7 cellular contexts compared by ENCODE assay signal in the genomic region with DNA sequence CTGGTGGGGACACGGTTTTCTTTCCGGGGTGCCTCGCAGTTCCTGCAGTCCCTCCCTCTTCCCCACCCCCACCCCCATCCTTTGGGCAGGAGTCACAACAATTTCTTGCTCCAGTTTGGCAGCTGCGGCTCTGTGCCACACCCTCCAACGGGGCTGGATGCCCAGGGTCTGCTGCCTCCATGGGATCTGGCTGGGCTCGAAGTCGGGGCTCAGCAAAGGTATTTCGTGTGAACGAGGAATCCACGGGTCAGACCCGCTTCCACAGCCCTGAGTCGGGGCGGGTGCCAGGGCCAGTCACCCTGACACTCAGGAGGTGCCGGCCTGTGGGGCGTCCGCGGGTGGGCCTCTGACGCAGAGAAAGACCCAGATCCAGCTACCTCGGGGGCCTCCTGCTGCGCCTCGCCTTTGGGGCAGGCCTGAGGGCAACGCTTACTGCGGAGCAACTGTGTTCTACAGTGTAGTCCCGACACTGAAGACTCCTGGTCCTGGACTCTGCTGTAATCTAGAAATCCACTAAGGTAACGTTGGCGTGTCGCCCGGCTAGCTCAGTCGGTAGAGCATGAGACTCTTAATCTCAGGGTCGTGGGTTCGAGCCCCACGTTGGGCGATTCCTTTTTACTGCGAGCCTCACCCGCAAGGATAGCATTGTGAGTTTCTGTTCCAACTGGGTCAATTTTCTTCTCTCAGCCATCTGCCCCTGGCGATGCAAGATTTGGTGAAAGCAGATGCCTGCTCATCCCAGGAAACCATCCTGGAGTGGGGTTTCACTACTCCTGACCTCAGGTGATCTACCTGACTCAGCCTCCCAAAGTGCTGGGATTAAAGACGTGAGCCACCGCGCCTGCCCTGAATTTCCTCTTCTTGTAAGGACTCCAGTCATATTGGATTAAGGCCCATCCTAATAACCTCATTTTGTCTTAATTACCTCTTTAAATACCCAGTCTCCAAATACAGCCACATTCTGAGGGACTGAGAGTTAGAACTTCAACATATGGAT. TPM values are rescaled to one million over a fixed set of nuclear protein-coding genes. Genes with fewer than 3 reads are reported as not detected.
A peak's percentile ranks its signal among the peaks of the same experiment; 100 is the strongest.
DNase-seq lines count a peak whose midpoint lies in the region; ATAC-seq, FAIRE-seq and TF ChIP-seq lines count a peak whose summit lies in the region.

No MANE protein-coding gene starts in this region.

- no peaks in the 10 kb centered on the region for H3K9me1 ChIP-seq in K562 (ENCODE audit: control insufficient read depth, insufficient read depth, low read length)

- H3K9me3 ChIP-seq in K562 (replicated peaks; ENCODE audit: control insufficient read depth, insufficient read depth, low read depth, low read length) (no peaks in the 10 kb centered on the region), neural progenitor cell (ENCODE audit: low read depth) (no peaks in the 10 kb centered on the region)

- TF ChIP-seq POLR2A in NB4 (IDR thresholded peaks at IDR 0.05; ENCODE audit: extremely low read depth, insufficient read length), result no peak
- TF ChIP-seq POLR2A in K562 (conservative IDR thresholded peaks at IDR 0.05), result no peak

- 7% methylated on average over 34 of the region's 39 CpGs for WGBS in K562 (ENCODE audit: insufficient coverage, low coverage, missing lambda C conversion rate)

- no TSS peak for BruUV-seq in K562 (replicated peaks; lab: Mats Ljungman, UMichigan)

- H4K20me1 ChIP-seq in K562 (replicated peaks; ENCODE audit: control insufficient read depth, insufficient read depth, low read length), result 0 out of 2 replicates have a peak, but pooled peaks cover 5% of the 10 kb centered on the region
- peaks cover 22% of the 10 kb centered on the region for H4K20me1 ChIP-seq in neural progenitor cell (ENCODE audit: low read depth)

- no peak for TF ChIP-seq RAD21 in K562 (CRISPR knock-in tag; conservative IDR thresholded peaks at IDR 0.05 in 1 of 2, IDR thresholded peaks at IDR 0.05 in 1 of 2)

- H3K4me3 ChIP-seq in NB4 (ENCODE audit: low read depth, low read length) (no peak overlapping the region), K562 (peak overlapping the region; percentile 51), neural progenitor cell (peak overlapping the region; percentile 48)

- no peaks in the 10 kb centered on the region for H3K9me3 Mint-ChIP-seq in neural progenitor cell

- peak; percentile 77 for FAIRE-seq in K562 (lab: Jason Lieb, UNC)

- in situ Hi-C loops in GM13977 (cut with MboI; ENCODE audit: low pct_unique_long_range_greater_than_20kb, low sequenced_read_pairs, unreplicated experiment), result no loop called here
- in situ Hi-C loops in K562 (cut with MboI), result no loop called here

- H3F3A ChIP-seq in neural progenitor cell (ENCODE audit: low read depth), result peaks cover 42% of the 10 kb centered on the region

- H3K27ac Mint-ChIP-seq in neural progenitor cell, result no peak overlapping the region

- H3K27me3 ChIP-seq in K562 (ENCODE audit: control insufficient read depth in 2 of 2, insufficient read depth in 2 of 2, low read length in 2 of 2) (peaks cover 0 to 2% of the 10 kb centered on the region in 2 experiments; a peak in 1 of 5 replicates), neural progenitor cell (peaks cover 100% of the 10 kb centered on the region)

- H3K4me2 ChIP-seq in K562 (ENCODE audit: insufficient read depth, low read length) (peak overlapping the region; percentile 71), neural progenitor cell (peak overlapping the region; percentile 59)

- TF ChIP-seq EP300 in K562 (IDR thresholded peaks at IDR 0.05; ENCODE audit: low read length), result peak; percentile 46; the same call in 1 of the 2 replicates

- H3K4me1 ChIP-seq in K562 (replicated peaks in 1 of 2; ENCODE audit: control insufficient read depth in 2 of 2, insufficient read depth in 2 of 2, low read length in 2 of 2), result peaks cover 6 to 47% of the 10 kb centered on the region in 2 experiments; a peak in 3 of 5 replicates
- peaks cover 22% of the 10 kb centered on the region for H3K4me1 ChIP-seq in neural progenitor cell

- TF ChIP-seq CTCF in GM13977 (IDR thresholded peaks at IDR 0.05; ENCODE audit: extremely low read depth, insufficient read depth, missing control alignments) (no peak), NB4 (IDR thresholded peaks at IDR 0.05; ENCODE audit: low read depth, low read length) (no peak), K562 (IDR thresholded peaks at IDR 0.05 in 2 of 3, conservative IDR thresholded peaks at IDR 0.05 in 1 of 3; ENCODE audit: insufficient read depth in 2 of 3, low read depth in 1 of 3, low read length in 3 of 3) (no peak), neural progenitor cell (IDR thresholded peaks at IDR 0.05) (no peak)

- POLR2A ChIA-PET in K562 (lab: Yijun Ruan, JAX), result interaction anchor here (0.6 to 1.5 kb wide), 3 partner anchors 27 to 285 kb away, joined by 3 to 9 read pairs (median 4); no protein-coding TSS in a partner anchor

- H3K79me2 ChIP-seq in K562 (ENCODE audit: control insufficient read depth, insufficient read depth, low read length), result no peaks in the 10 kb centered on the region
- no peaks in the 10 kb centered on the region for H3K79me2 ChIP-seq in neural progenitor cell (ENCODE audit: low read depth)

- H3K36me3 Mint-ChIP-seq in neural progenitor cell, result no peaks in the 10 kb centered on the region

- DNase-seq in GM13977 (ENCODE audit: low spot score) (peak; percentile 48), NB4 (ENCODE audit: low read depth) (peak; percentile 40), K562 (ENCODE audit: extremely low read depth in 1 of 4, low spot score in 3 of 4) (peak; percentile 52 to 90 (median 66)), neural progenitor cell (ENCODE audit: low spot score) (peak; percentile 53)

- ATAC-seq in K562 (peak; percentile 76), GM21390 (IDR thresholded peaks at IDR 0.05; ENCODE audit: unreplicated experiment) (no peak), HG03520 (IDR thresholded peaks at IDR 0.05; ENCODE audit: unreplicated experiment) (no peak), GM18907 (IDR thresholded peaks at IDR 0.05; ENCODE audit: unreplicated experiment) (no peak)

- H3K4me1 Mint-ChIP-seq in neural progenitor cell, result peaks cover 26% of the 10 kb centered on the region

- intact Hi-C loops in K562 (cut with micrococcal nuclease), result loop anchor here (10.0 kb wide), 1 partner anchor 121 kb away; no protein-coding TSS in a partner anchor

- H3K27ac ChIP-seq in K562 (ENCODE audit: extremely low read depth, low read depth, low read length) (no peak overlapping the region), neural progenitor cell (no peak overlapping the region)

- H2AFZ ChIP-seq in K562 (ENCODE audit: low read depth, low read length), result peak overlapping the region; percentile 66
- H2AFZ ChIP-seq in neural progenitor cell (replicated peaks), result no peak overlapping the region

- H3K36me3 ChIP-seq in K562 (ENCODE audit: control insufficient read depth, insufficient read depth, low read length) (no peaks in the 10 kb centered on the region), neural progenitor cell (no peaks in the 10 kb centered on the region)

- H3K9ac ChIP-seq in K562 (ENCODE audit: insufficient read depth in 1 of 2, low read depth in 2 of 2, low read length in 2 of 2) (peak overlapping the region; percentile 47 to 94; a peak in 3 of 4 replicates), neural progenitor cell (no peak overlapping the region)

- H3K27me3 Mint-ChIP-seq in neural progenitor cell (ENCODE audit: insufficient read depth, low read depth), result peaks cover 75% of the 10 kb centered on the region

- peak overlapping the region; percentile 65 for H3K4me3 Mint-ChIP-seq in neural progenitor cell

- CTCF ChIA-PET in K562 (lab: Yijun Ruan, JAX; ENCODE audit: low intra/inter-chr PET ratio), result no interaction called here

RNA-seq across cellular contexts. Expression of gene OR1F1, which starts 12.5 kb away (rescaled TPM):
- 0.81 and 1.4 TPM in 2 replicates for total RNA-seq in K562 (2011; cell fraction: chromatin; rRNA removed; ENCODE audit: low replicate concordance)
- total RNA-seq in K562 (2011; cell fraction: nucleolus; rRNA removed), result 1.3 and 1.8 TPM in 2 replicates
- total RNA-seq in K562 (2011; cell fraction: nucleoplasm; rRNA removed), result 0.73 and 2.6 TPM in 2 replicates
- total RNA-seq in K562 (2014; rRNA removed) (0.45 TPM in 1 of 2 replicates, not detected in the other), K562 (2014; rRNA removed; fragmentation: Illumina TruSeq; extraction: Trizol) (0.15 and 0.54 TPM in 2 replicates), K562 (2015; rRNA removed; fragmentation: Illumina TruSeq; extraction: Trizol) (0.23 TPM in 1 of 2 replicates, not detected in the other), K562 (2021) (0.22 TPM in 1 of 2 replicates, not detected in the other), neural progenitor cell (ENCODE audit: low replicate concordance) (not detected in 2 replicates)
- polyA plus RNA-seq in K562 (2011; rRNA removed) (0.46 TPM in 2 replicates), K562 (2014; fragmentation: Illumina TruSeq; extraction: Trizol) (0.30 and 0.61 TPM in 2 replicates), K562 (2014; fragmentation: Nextera tagmentation; extraction: Ambion mirVana) (not detected), K562 (2014; rRNA removed) (0.12 and 0.25 TPM in 2 replicates)
- 1.1 and 1.3 TPM in 2 replicates for polyA plus RNA-seq in K562 (2011; cell fraction: cytosol; rRNA removed)
- 0.57 and 1.0 TPM in 2 replicates for polyA plus RNA-seq in K562 (2011; cell fraction: nucleus; rRNA removed)
- 0.08 and 0.11 TPM in 2 replicates for polyA plus RNA-seq in K562 (2012)
- polyA minus RNA-seq in K562 (2011; rRNA and poly(A)+ RNA removed), result 0.84 and 2.9 TPM in 2 replicates
- 2.0 TPM in 1 of 2 replicates, not detected in the other for polyA minus RNA-seq in K562 (2011; cell fraction: cytosol; rRNA and poly(A)+ RNA removed)
- polyA minus RNA-seq in K562 (2011; cell fraction: nucleus; rRNA and poly(A)+ RNA removed), result 0.44 TPM in 1 of 2 replicates, not detected in the other

RNA-seq across cellular contexts. Expression of gene ZNF213, which starts 40.6 kb away (rescaled TPM):
- total RNA-seq in K562 (2011; cell fraction: chromatin; rRNA removed; ENCODE audit: low replicate concordance), result 3.3 and 8.4 TPM in 2 replicates
- 6.6 and 7.7 TPM in 2 replicates for total RNA-seq in K562 (2011; cell fraction: nucleolus; rRNA removed)
- total RNA-seq in K562 (2011; cell fraction: nucleoplasm; rRNA removed), result 4.5 and 4.7 TPM in 2 replicates
- total RNA-seq in K562 (2014; rRNA removed) (2.7 and 3.2 TPM in 2 replicates), K562 (2014; rRNA removed; fragmentation: Illumina TruSeq; extraction: Trizol) (0.61 and 0.84 TPM in 2 replicates), K562 (2015; rRNA removed; fragmentation: Illumina TruSeq; extraction: Trizol) (1.8 and 2.1 TPM in 2 replicates), K562 (2021) (9.3 and 10.0 TPM in 2 replicates), neural progenitor cell (ENCODE audit: low replicate concordance) (1.3 and 4.0 TPM in 2 replicates)
- polyA plus RNA-seq in K562 (2011; rRNA removed) (0.74 and 1.2 TPM in 2 replicates), K562 (2014; fragmentation: Illumina TruSeq; extraction: Trizol) (1.8 and 5.0 TPM in 2 replicates), K562 (2014; fragmentation: Nextera tagmentation; extraction: Ambion mirVana) (under 1 TPM; 0.49 to 0.62 TPM), K562 (2014; rRNA removed) (3.1 and 3.2 TPM in 2 replicates)
- 0.93 and 2.0 TPM in 2 replicates for polyA plus RNA-seq in K562 (2011; cell fraction: cytosol; rRNA removed)
- polyA plus RNA-seq in K562 (2011; cell fraction: nucleus; rRNA removed), result 3.5 and 6.9 TPM in 2 replicates
- 6.1 and 13.6 TPM in 2 replicates for polyA plus RNA-seq in K562 (2012)
- polyA minus RNA-seq in K562 (2011; rRNA and poly(A)+ RNA removed), result 0.88 and 0.99 TPM in 2 replicates
- polyA minus RNA-seq in K562 (2011; cell fraction: cytosol; rRNA and poly(A)+ RNA removed), result 3.6 and 7.0 TPM in 2 replicates
- 3.0 and 3.4 TPM in 2 replicates for polyA minus RNA-seq in K562 (2011; cell fraction: nucleus; rRNA and poly(A)+ RNA removed)

RNA-seq across cellular contexts. Expression of gene ZNF200, which starts 59.5 kb away (rescaled TPM):
- total RNA-seq in K562 (2011; cell fraction: chromatin; rRNA removed; ENCODE audit: low replicate concordance), result 21.1 and 31.6 TPM in 2 replicates
- 11.8 and 12.5 TPM in 2 replicates for total RNA-seq in K562 (2011; cell fraction: nucleolus; rRNA removed)
- 19.4 and 23.4 TPM in 2 replicates for total RNA-seq in K562 (2011; cell fraction: nucleoplasm; rRNA removed)
- 11.2 and 11.8 TPM in 2 replicates for total RNA-seq in K562 (2014; rRNA removed)
- 11.6 and 15.1 TPM in 2 replicates for total RNA-seq in K562 (2014; rRNA removed; fragmentation: Illumina TruSeq; extraction: Trizol)
- total RNA-seq in K562 (2015; rRNA removed; fragmentation: Illumina TruSeq; extraction: Trizol), result 12.1 and 14.5 TPM in 2 replicates
- total RNA-seq in K562 (2021), result 9.6 and 11.5 TPM in 2 replicates
- 5.3 and 6.0 TPM in 2 replicates for polyA plus RNA-seq in K562 (2011; rRNA removed)
- 2.3 and 3.2 TPM in 2 replicates for polyA plus RNA-seq in K562 (2011; cell fraction: cytosol; rRNA removed)
- polyA plus RNA-seq in K562 (2011; cell fraction: nucleus; rRNA removed), result 10.2 and 11.2 TPM in 2 replicates
- polyA plus RNA-seq in K562 (2012), result 7.0 and 8.5 TPM in 2 replicates
- 9.2 and 11.0 TPM in 2 replicates for polyA plus RNA-seq in K562 (2014; fragmentation: Illumina TruSeq; extraction: Trizol)
- 1 to 10 TPM; 4.8 to 6.6 TPM for polyA plus RNA-seq in K562 (2014; fragmentation: Nextera tagmentation; extraction: Ambion mirVana)
- polyA plus RNA-seq in K562 (2014; rRNA removed), result 8.4 and 9.8 TPM in 2 replicates
- 9.5 and 11.7 TPM in 2 replicates for polyA minus RNA-seq in K562 (2011; rRNA and poly(A)+ RNA removed)
- polyA minus RNA-seq in K562 (2011; cell fraction: cytosol; rRNA and poly(A)+ RNA removed), result 4.2 and 5.6 TPM in 2 replicates
- 7.8 and 11.9 TPM in 2 replicates for polyA minus RNA-seq in K562 (2011; cell fraction: nucleus; rRNA and poly(A)+ RNA removed)
- total RNA-seq in neural progenitor cell (ENCODE audit: low replicate concordance), result 9.4 and 10.1 TPM in 2 replicates
